22 cellular contexts compared by ENCODE assay signal in the genomic region with DNA sequence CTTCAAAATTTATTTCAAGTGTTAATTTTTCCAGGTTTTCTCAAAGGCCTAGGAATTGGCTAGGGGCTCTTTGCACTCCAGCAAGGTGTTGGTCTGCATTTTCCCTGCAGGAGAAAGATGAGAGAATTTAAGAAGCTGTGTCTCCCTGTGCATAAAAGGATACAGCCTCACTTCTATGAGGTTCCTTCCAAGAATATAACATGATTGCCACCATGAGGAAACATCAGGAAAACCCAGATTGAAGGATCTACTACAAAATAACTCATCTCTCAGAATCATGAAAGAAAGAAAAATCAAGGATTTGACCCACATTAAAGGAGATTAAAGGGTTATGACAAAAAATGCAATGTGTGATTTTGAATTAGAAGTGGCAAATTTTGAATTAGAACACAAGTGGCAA.
DNase-seq lines count a peak whose midpoint lies in the region; TF ChIP-seq lines count a peak whose summit lies in the region.
"Had no signal": no experiment of that assay in that cellular context is flagged by ENCODE, and none has a peak within 500 bp of the region (broad histone marks: within the 10 kb centered on the region; RNA-seq: fewer than 3 reads in every experiment).

No MANE protein-coding gene starts in this region.

- H2BK120ac ChIP-seq in mesendoderm (ENCODE audit: low read depth, low read length): no peak overlapping the region

- H4K5ac ChIP-seq in mesendoderm (ENCODE audit: low read length): no peak overlapping the region

- no peaks in the 10 kb centered on the region for H3K4me1 ChIP-seq in mesendoderm (ENCODE audit: control insufficient read depth, low read depth, low read length)
- H3K4me1 ChIP-seq in testis: no peaks in the 10 kb centered on the region
- H3K4me1 ChIP-seq: HAP-1 had no signal

- intact Hi-C loops in testis (cut with DNase I; ENCODE audit: low total_unique reads): no loop called here

- peak; percentile 48 for TF ChIP-seq CTCF in C4-2B (conservative IDR thresholded peaks at IDR 0.05)
- TF ChIP-seq CTCF in LNCaP clone FGC (IDR thresholded peaks at IDR 0.05; ENCODE audit: control insufficient read depth, extremely low read depth, insufficient read depth): peak; percentile 61
- peak; percentile 17 for TF ChIP-seq CTCF in astrocyte of the spinal cord (IDR thresholded peaks at IDR 0.05; ENCODE audit: low read depth, low read length)
- TF ChIP-seq CTCF in testis (IDR thresholded peaks at IDR 0.05): no peak

- DNase-seq in LNCaP clone FGC (ENCODE audit: low read depth): no peak
- DNase-seq in astrocyte of the spinal cord (ENCODE audit: low read depth, low spot score): peak; percentile 24
- DNase-seq in mesendoderm: peak; percentile 11
- no peak for DNase-seq in testis
- DNase-seq in NCI-H82 (lab: John Stamatoyannopoulos, UW): no peak
- DNase-seq in anterior cingulate cortex (lab: John Stamatoyannopoulos, UW): no peak
- DNase-seq: activated CD4-positive, CD25-positive, alpha-beta regulatory T cell treated with anti-CD3 and anti-CD28 coated beads, Interleukin-2, amount 50 U/mL, for 72 hours; amniotic stem cell; DMS 273 treated with DMSO at 0.1 percent for 48 hours; erythroblast; kidney; MV-4-11; NCI-H2107; NCI-H774; nucleus accumbens; stimulated activated CD4-positive, alpha-beta T cell treated with anti-CD3 and anti-CD28 coated beads, Interleukin-4, amount 100 ng/mL, for 24 hours; stimulated activated CD8-positive, alpha-beta memory T cell treated with anti-CD3 and anti-CD28 coated beads, Interleukin-4, amount 100 ng/mL, for 48 hours had no signal

- no peak overlapping the region for H3K23ac ChIP-seq in mesendoderm (ENCODE audit: low read length)

- no peaks in the 10 kb centered on the region for H3K36me3 ChIP-seq in mesendoderm (ENCODE audit: control insufficient read depth, insufficient read depth, low read length)
- H3K36me3 ChIP-seq in testis (ENCODE audit: low read depth, missing control alignments): no peaks in the 10 kb centered on the region
- H3K36me3 ChIP-seq: BLaER1 treated with 17β-estradiol and CSF1 and Interleukin-3, amounts not matched to agents 10 nM and 100 nM; HAP-1; thoracic aorta had no signal

- no peak overlapping the region for H4K8ac ChIP-seq in mesendoderm (ENCODE audit: low read depth, low read length)

- H3K79me2 ChIP-seq in mesendoderm (ENCODE audit: control insufficient read depth, insufficient read depth, low read length): no peaks in the 10 kb centered on the region

- H2BK5ac ChIP-seq in mesendoderm (ENCODE audit: low read length): no peak overlapping the region

- no peak overlapping the region for H2AK5ac ChIP-seq in mesendoderm (ENCODE audit: low read length)

- no peaks in the 10 kb centered on the region for H3K79me1 ChIP-seq in mesendoderm (ENCODE audit: low read length)

- no peak for TF ChIP-seq POLR2A in testis (IDR thresholded peaks at IDR 0.05)

- H3K27me3 ChIP-seq in mesendoderm (ENCODE audit: insufficient read depth, low read length, poor library complexity) (no peaks in the 10 kb centered on the region), testis (no peaks in the 10 kb centered on the region)
- H3K27me3 ChIP-seq: BLaER1 treated with 17β-estradiol and CSF1 and Interleukin-3, amounts not matched to agents 10 nM and 100 nM had no signal

- no peak overlapping the region for H3K4ac ChIP-seq in mesendoderm (ENCODE audit: low read depth, low read length)

- no peak overlapping the region for H3K18ac ChIP-seq in mesendoderm (ENCODE audit: low read length)

- in situ Hi-C loops in astrocyte of the spinal cord (cut with HindIII; ENCODE audit: low sequenced_read_pairs): no loop called here

- no peak overlapping the region for H3K9ac ChIP-seq in mesendoderm (ENCODE audit: low read length)
- H3K9ac ChIP-seq: BLaER1 treated with 17β-estradiol and CSF1 and Interleukin-3, amounts not matched to agents 10 nM and 100 nM had no signal

- no peak overlapping the region for H3K27ac ChIP-seq in C4-2B
- H3K27ac ChIP-seq in mesendoderm (ENCODE audit: low read depth, low read length): no peak overlapping the region
- no peak overlapping the region for H3K27ac ChIP-seq in testis
- H3K27ac ChIP-seq: BLaER1 treated with 17β-estradiol and CSF1 and Interleukin-3, amounts not matched to agents 10 nM and 100 nM; coronary artery; thoracic aorta had no signal

- H3K4me2 ChIP-seq in mesendoderm (ENCODE audit: low read length): no peak overlapping the region
- H3K4me2 ChIP-seq: BLaER1 treated with 17β-estradiol and CSF1 and Interleukin-3, amounts not matched to agents 10 nM and 100 nM had no signal

- H3K9me3 ChIP-seq in testis: no peaks in the 10 kb centered on the region
- H3K9me3 ChIP-seq: HAP-1, thoracic aorta had no signal

- H3K56ac ChIP-seq in mesendoderm (ENCODE audit: low read length): no peak overlapping the region

- no peak overlapping the region for H3K4me3 ChIP-seq in LNCaP clone FGC (ENCODE audit: low read depth, low read length)
- H3K4me3 ChIP-seq in astrocyte of the spinal cord (ENCODE audit: low read depth, low read length): no peak overlapping the region
- H3K4me3 ChIP-seq in mesendoderm (ENCODE audit: low read length): no peak overlapping the region
- no peak overlapping the region for H3K4me3 ChIP-seq in testis
- H3K4me3 ChIP-seq: BLaER1 treated with 17β-estradiol and CSF1 and Interleukin-3, amounts not matched to agents 10 nM and 100 nM; coronary artery; HAP-1; thoracic aorta had no signal

- H2BK15ac ChIP-seq in mesendoderm (replicated peaks; ENCODE audit: low read depth): no peak overlapping the region

Comparison
In these comparisons a context has a peak if more than half of its experiments do, and no peak if none do; other contexts are left out.
1. CTCF ChIP-seq: peak in C4-2B (single experiment), LNCaP clone FGC (single experiment) and astrocyte of the spinal cord (single experiment); none in testis (0 of 3).
2. DNase-seq: peak in astrocyte of the spinal cord (single experiment) and mesendoderm (single experiment); none in LNCaP clone FGC (single experiment), testis (single experiment), NCI-H82 (single experiment) and anterior cingulate cortex (0 of 58).